In the genomic region with DNA sequence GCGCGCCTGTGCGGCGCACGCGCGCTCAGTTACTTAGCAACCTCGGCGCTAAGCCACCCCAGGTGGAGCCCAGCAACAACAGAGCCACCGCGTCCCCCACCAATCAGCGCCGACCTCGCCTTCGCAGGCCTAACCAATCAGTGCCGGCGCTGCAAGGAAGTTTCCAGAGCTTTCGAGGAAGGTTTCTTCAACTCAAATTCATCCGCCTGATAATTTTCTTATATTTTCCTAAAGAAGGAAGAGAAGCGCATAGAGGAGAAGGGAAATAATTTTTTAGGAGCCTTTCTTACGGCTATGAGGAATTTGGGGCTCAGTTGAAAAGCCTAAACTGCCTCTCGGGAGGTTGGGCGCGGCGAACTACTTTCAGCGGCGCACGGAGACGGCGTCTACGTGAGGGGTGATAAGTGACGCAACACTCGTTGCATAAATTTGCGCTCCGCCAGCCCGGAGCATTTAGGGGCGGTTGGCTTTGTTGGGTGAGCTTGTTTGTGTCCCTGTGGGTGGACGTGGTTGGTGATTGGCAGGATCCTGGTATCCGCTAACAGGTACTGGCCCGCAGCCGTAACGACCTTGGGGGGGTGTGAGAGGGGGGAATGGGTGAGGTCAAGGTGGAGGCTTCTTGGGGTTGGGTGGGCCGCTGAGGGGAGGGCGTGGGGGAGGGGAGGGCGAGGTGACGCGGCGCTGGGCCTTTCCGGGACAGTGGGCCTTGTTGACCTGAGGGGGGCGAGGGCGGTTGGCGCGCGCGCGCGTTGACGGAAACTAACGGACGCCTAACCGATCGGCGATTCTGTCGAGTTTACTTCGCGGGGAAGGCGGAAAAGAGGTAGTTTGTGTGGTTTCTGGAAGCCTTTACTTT, we compare ENCODE assay signal across 8 cellular contexts. TPM values are rescaled to one million over a fixed set of nuclear protein-coding genes. Genes with fewer than 3 reads are reported as not detected.
A peak's percentile ranks its signal among the peaks of the same experiment; 100 is the strongest.
DNase-seq lines count a peak whose midpoint lies in the region; FAIRE-seq and TF ChIP-seq lines count a peak whose summit lies in the region.

A gene (plus strand): TSS at position 452 of the 856 bp plus-strand sequence. CDS start 817 bp downstream, outside the sequence.

- no peaks in the 10 kb centered on the region for H3K79me1 ChIP-seq in neuronal stem cell (ENCODE audit: low read depth, low read length)

- no peak within 1 kb of the TSS for H2BK12ac ChIP-seq in neuronal stem cell (ENCODE audit: low read length)

- peak within 1 kb of the TSS; percentile 76 for H2AK5ac ChIP-seq in neuronal stem cell (ENCODE audit: low read depth, low read length)

- no peak within 1 kb of the TSS for H3K4ac ChIP-seq in neuronal stem cell (ENCODE audit: low read length)

- H3K9me3 ChIP-seq in ES-I3 (ENCODE audit: control insufficient read depth, insufficient read depth, low read length) (no peaks in the 10 kb centered on the region), MG63 (no peaks in the 10 kb centered on the region), SJSA1 (replicated peaks) (no peaks in the 10 kb centered on the region), neuronal stem cell (replicated peaks in 1 of 2; ENCODE audit: control insufficient read depth in 2 of 2, insufficient read depth in 1 of 2, low read depth in 1 of 2, low read length in 2 of 2) (peaks cover 0 to 19% of the 10 kb centered on the region in 2 donors)

- peak; percentile 86 for DNase-seq in H54 (ENCODE audit: insufficient read length, low spot score)
- peak; percentile 96 for DNase-seq in MG63
- peak; percentile 97 for DNase-seq in SJSA1 (ENCODE audit: low read depth in 1 of 2, low spot score in 2 of 2)
- DNase-seq in activated naive CD4-positive, alpha-beta T cell (lab: John Stamatoyannopoulos, UW): peak; percentile 78 to 88 (median 83)
- DNase-seq in foreskin melanocyte: peak; percentile 95
- peak; percentile 95 for DNase-seq in neuronal stem cell (ENCODE audit: low spot score)

- H3K9ac ChIP-seq in ES-I3 (ENCODE audit: low read depth, low read length): peak within 1 kb of the TSS; percentile 99
- H3K9ac ChIP-seq in neuronal stem cell (ENCODE audit: low read depth, low read length, poor library complexity): peak within 1 kb of the TSS; percentile 87

- TF ChIP-seq POLR2A in H54 (IDR thresholded peaks at IDR 0.05; ENCODE audit: low read depth, low read length): peak; percentile 99

- H3K23ac ChIP-seq in neuronal stem cell (ENCODE audit: low read depth, low read length, poor library complexity): peak within 1 kb of the TSS; percentile 99

- no peak for TF ChIP-seq CTCF in subcutaneous adipose tissue (IDR thresholded peaks at IDR 0.05; ENCODE audit: low read depth)

- peak; percentile 20 for FAIRE-seq in H54 (lab: Jason Lieb, UNC)

- H3K4me1 ChIP-seq in ES-I3 (ENCODE audit: insufficient read depth, low read length) (no peaks in the 10 kb centered on the region; the same call in 1 of the 2 replicates), SJSA1 (replicated peaks) (peaks cover 14% of the 10 kb centered on the region), neuronal stem cell (ENCODE audit: control insufficient read depth in 2 of 2, insufficient read depth in 1 of 2, low read depth in 1 of 2, low read length in 2 of 2) (peaks cover 0 to 4% of the 10 kb centered on the region in 2 donors)

- H2BK15ac ChIP-seq in neuronal stem cell (ENCODE audit: low read length): no peak within 1 kb of the TSS

- peak within 1 kb of the TSS; percentile 80 for H3K4me2 ChIP-seq in neuronal stem cell (ENCODE audit: insufficient read depth, low read length, poor library complexity, severe bottlenecking)

- peak within 1 kb of the TSS; percentile 98 for H3K18ac ChIP-seq in neuronal stem cell (ENCODE audit: low read length)

- H3K14ac ChIP-seq in neuronal stem cell (ENCODE audit: low read length): no peak within 1 kb of the TSS

- H2BK120ac ChIP-seq in neuronal stem cell (ENCODE audit: low read depth, low read length): no peak within 1 kb of the TSS

- H3K36me3 ChIP-seq in ES-I3 (ENCODE audit: insufficient read depth, low read length) (peaks cover 3% of the 10 kb centered on the region; the same call in 1 of the 2 replicates), MG63 (peaks cover 17% of the 10 kb centered on the region), SJSA1 (peaks cover 25% of the 10 kb centered on the region), neuronal stem cell (replicated peaks in 1 of 2; ENCODE audit: control insufficient read depth in 2 of 2, insufficient read depth in 2 of 2, low read length in 2 of 2) (peaks cover 13 to 23% of the 10 kb centered on the region in 2 donors)

- H4K8ac ChIP-seq in neuronal stem cell (ENCODE audit: low read depth, low read length): no peak within 1 kb of the TSS

- no CpG with 5 or more reads among the region's 67 CpGs for WGBS in neuronal stem cell (ENCODE audit: extremely low coverage in 2 of 2, insufficient read length in 2 of 2, insufficient replicate concordance in 1 of 2), 2 donors

- H2AFZ ChIP-seq in neuronal stem cell (ENCODE audit: low read length): peak within 1 kb of the TSS; percentile 96

- H3K4me3 ChIP-seq in MG63 (peak within 1 kb of the TSS; percentile 80), SJSA1 (peak within 1 kb of the TSS; percentile 69), neuronal stem cell (ENCODE audit: low read length in 2 of 2) (peak within 1 kb of the TSS; percentile 72 to 95)

- peak within 1 kb of the TSS; percentile 97 for H3K27ac ChIP-seq in SJSA1
- H3K27ac ChIP-seq in neuronal stem cell (replicated peaks; ENCODE audit: low read length): peak within 1 kb of the TSS; percentile 94

- H4K91ac ChIP-seq in neuronal stem cell (ENCODE audit: low read depth, low read length, poor library complexity): no peak within 1 kb of the TSS

- H3K27me3 ChIP-seq in MG63 (no peaks in the 10 kb centered on the region), SJSA1 (replicated peaks) (no peaks in the 10 kb centered on the region), neuronal stem cell (ENCODE audit: control insufficient read depth in 3 of 3, insufficient read depth in 3 of 3, low read depth in 1 of 3, low read length in 3 of 3) (no peaks in the 10 kb centered on the region)

- peak within 1 kb of the TSS; percentile 87 for H2BK5ac ChIP-seq in neuronal stem cell (ENCODE audit: low read length)

RNA-seq across cellular contexts. Expression of the gene that starts here (rescaled TPM):
- total RNA-seq in MG63 (2014; rRNA removed; shearing (Covaris generic); ENCODE audit: low replicate concordance): 957 and 1,097 TPM in 2 replicates
- total RNA-seq in SJSA1 (2014; rRNA removed; shearing (Covaris generic)): 1,919 and 2,989 TPM in 2 replicates
- 3,085 TPM for polyA plus RNA-seq in neuronal stem cell (2013, experiment 1 of 2)
- 3,088 TPM for polyA plus RNA-seq in neuronal stem cell (2013, experiment 2 of 2)
- 100 to 1,000 TPM; 631 to 867 (median 703) TPM for total RNA-seq in subcutaneous adipose tissue

Comparison
In these comparisons a context has a peak if more than half of its experiments do, and no peak if none do; other contexts are left out.
1. Peak in every context shown above with its lines: DNase-seq, H3K4me3 ChIP-seq and H3K27ac ChIP-seq.